ENCODE assay signal across 39 cellular contexts in genomic region chr3:175211481-175211880, GRCh38.
"Had no signal": no experiment of that assay in that cellular context is flagged by ENCODE, and none has a peak within 500 bp of the region (broad histone marks: within the 10 kb centered on the region; RNA-seq: fewer than 3 reads in every experiment).

No MANE protein-coding gene starts in this region.

- H3K4me1 ChIP-seq: ascending aorta had no signal

- ATAC-seq: activated CD4-positive, alpha-beta T cell treated with anti-CD3 and anti-CD28 coated beads for 36 hours; activated CD4-positive, CD25-positive, alpha-beta regulatory T cell treated with anti-CD3 and anti-CD28 coated beads, Interleukin-2, amount 50 U/mL, for 24 hours; activated CD8-positive, alpha-beta memory T cell treated with anti-CD3 and anti-CD28 coated beads, Interleukin-2, amount 10 ng/mL, durations not matched to agents 7 days and 5 days; activated CD8-positive, alpha-beta T cell treated with anti-CD3 and anti-CD28 coated beads, Interleukin-2, amount 10 ng/mL, durations not matched to agents 7 days and 5 days; activated naive CD8-positive, alpha-beta T cell treated with anti-CD3 and anti-CD28 coated beads, Interleukin-2, amount 50 U/mL, for 24 hours; WTC11 had no signal

- FAIRE-seq: bronchial epithelial cell, TTC549 had no signal

- H3K4me1 Mint-ChIP-seq: activated CD4-positive, alpha-beta memory T cell treated with anti-CD3 and anti-CD28 coated beads, Interleukin-2, amount 10 ng/mL, durations not matched to agents 7 days and 5 days; activated CD4-positive, alpha-beta T cell treated with anti-CD3 and anti-CD28 coated beads for 36 hours; activated CD4-positive, alpha-beta T cell treated with anti-CD3 and anti-CD28 coated beads, Interleukin-2, amount 10 ng/mL, durations not matched to agents 7 days and 5 days; activated CD8-positive, alpha-beta memory T cell treated with anti-CD3 and anti-CD28 coated beads, Interleukin-2, amount 10 ng/mL, durations not matched to agents 7 days and 5 days; activated naive CD4-positive, alpha-beta T cell treated with anti-CD3 and anti-CD28 coated beads, Interleukin-2, amount 10 ng/mL, durations not matched to agents 7 days and 5 days; activated naive CD4-positive, alpha-beta T cell treated with anti-CD3 and anti-CD28 coated beads, Interleukin-2, amount 50 U/mL, for 24 hours; activated naive CD8-positive, alpha-beta T cell treated with anti-CD3 and anti-CD28 coated beads, Interleukin-2, amount 10 ng/mL, durations not matched to agents 7 days and 5 days; activated naive CD8-positive, alpha-beta T cell treated with anti-CD3 and anti-CD28 coated beads, Interleukin-2, amount 50 U/mL, for 24 hours; central memory CD8-positive, alpha-beta T cell had no signal

- H3K36me3 Mint-ChIP-seq: activated CD8-positive, alpha-beta memory T cell treated with anti-CD3 and anti-CD28 coated beads, Interleukin-2, amount 10 ng/mL, durations not matched to agents 7 days and 5 days; activated naive CD4-positive, alpha-beta T cell treated with anti-CD3 and anti-CD28 coated beads, Interleukin-2, amount 10 ng/mL, durations not matched to agents 7 days and 5 days; activated naive CD4-positive, alpha-beta T cell treated with anti-CD3 and anti-CD28 coated beads, Interleukin-2, amount 50 U/mL, for 24 hours; activated naive CD8-positive, alpha-beta T cell; activated naive CD8-positive, alpha-beta T cell treated with anti-CD3 and anti-CD28 coated beads, Interleukin-2, amount 10 ng/mL, durations not matched to agents 7 days and 5 days; brain; WTC11 had no signal

- H3K9me3 ChIP-seq: ascending aorta had no signal

- H3K4me3 Mint-ChIP-seq: activated CD4-positive, alpha-beta memory T cell treated with anti-CD3 and anti-CD28 coated beads, Interleukin-2, amount 10 ng/mL, durations not matched to agents 7 days and 5 days; activated CD4-positive, alpha-beta T cell treated with anti-CD3 and anti-CD28 coated beads for 36 hours; activated CD4-positive, alpha-beta T cell treated with anti-CD3 and anti-CD28 coated beads, Interleukin-2, amount 10 ng/mL, durations not matched to agents 7 days and 5 days; activated CD8-positive, alpha-beta memory T cell treated with anti-CD3 and anti-CD28 coated beads, Interleukin-2, amount 10 ng/mL, durations not matched to agents 7 days and 5 days; activated CD8-positive, alpha-beta T cell treated with anti-CD3 and anti-CD28 coated beads, Interleukin-2, amount 10 ng/mL, durations not matched to agents 7 days and 5 days; activated naive CD4-positive, alpha-beta T cell treated with anti-CD3 and anti-CD28 coated beads, Interleukin-2, amount 10 ng/mL, durations not matched to agents 7 days and 5 days; activated naive CD4-positive, alpha-beta T cell treated with anti-CD3 and anti-CD28 coated beads, Interleukin-2, amount 50 U/mL, for 24 hours; activated naive CD8-positive, alpha-beta T cell; activated naive CD8-positive, alpha-beta T cell treated with anti-CD3 and anti-CD28 coated beads, Interleukin-2, amount 10 ng/mL, durations not matched to agents 7 days and 5 days; activated naive CD8-positive, alpha-beta T cell treated with anti-CD3 and anti-CD28 coated beads, Interleukin-2, amount 50 U/mL, for 24 hours; activated T-cell treated with anti-CD3 and anti-CD28 coated beads, Interleukin-2, amount 50 U/mL, for 24 hours; brain; central memory CD8-positive, alpha-beta T cell; T-helper 1 cell treated with Interleukin-12 subunit alpha and Interleukin-12 subunit beta and Interleukin-4 antibody, amounts not matched to agents 30 μg/mL and 1 μg/mL, for 36 hours; T-helper 2 cell treated with Interferon-gamma antibody and Interleukin-4, amounts not matched to agents 5 μg/mL and 100 μg/mL, for 36 hours; WTC11 had no signal

- H3K9me3 Mint-ChIP-seq: activated CD4-positive, alpha-beta memory T cell treated with anti-CD3 and anti-CD28 coated beads, Interleukin-2, amount 10 ng/mL, durations not matched to agents 7 days and 5 days; activated CD4-positive, alpha-beta T cell treated with anti-CD3 and anti-CD28 coated beads, Interleukin-2, amount 10 ng/mL, durations not matched to agents 7 days and 5 days; activated T-helper 2 cell treated with anti-CD3 and anti-CD28 coated beads, Interferon-gamma antibody, Interleukin-2, Interleukin-4, amounts not matched to agents 10 μg/mL and 5 μg/mL and 100 μg/mL, durations not matched to agents 14 hours and 24 hours and 36 hours; T-helper 1 cell treated with Interleukin-12 subunit alpha and Interleukin-12 subunit beta and Interleukin-4 antibody, amounts not matched to agents 30 μg/mL and 1 μg/mL, for 36 hours; T-helper 2 cell treated with Interferon-gamma antibody and Interleukin-4, amounts not matched to agents 5 μg/mL and 100 μg/mL, for 36 hours; WTC11 had no signal

- H3K36me3 ChIP-seq: ascending aorta, cardiac muscle cell, WERI-Rb-1 had no signal

- DNase-seq: activated CD4-positive, alpha-beta memory T cell treated with anti-CD3 and anti-CD28 coated beads, Interleukin-2, amount 10 ng/mL, durations not matched to agents 7 days and 5 days; activated CD4-positive, alpha-beta T cell treated with anti-CD3 and anti-CD28 coated beads for 1 hour; activated CD4-positive, alpha-beta T cell treated with anti-CD3 and anti-CD28 coated beads for 36 hours; activated CD4-positive, alpha-beta T cell treated with anti-CD3 and anti-CD28 coated beads for 48 hours; activated CD4-positive, alpha-beta T cell treated with anti-CD3 and anti-CD28 coated beads, Interleukin-2, amount 10 ng/mL, durations not matched to agents 7 days and 5 days; activated CD4-positive, alpha-beta T cell treated with anti-CD3 and anti-CD28 coated beads, Interleukin-2, amount 50 U/mL, for 48 hours; activated CD4-positive, CD25-positive, alpha-beta regulatory T cell; activated CD8-positive, alpha-beta memory T cell treated with anti-CD3 and anti-CD28 coated beads for 24 hours; activated CD8-positive, alpha-beta memory T cell treated with anti-CD3 and anti-CD28 coated beads, Interleukin-2, amount 10 ng/mL, durations not matched to agents 7 days and 5 days; activated CD8-positive, alpha-beta memory T cell treated with anti-CD3 and anti-CD28 coated beads, Interleukin-2, amount 50 U/mL, for 48 hours; activated CD8-positive, alpha-beta T cell treated with anti-CD3 and anti-CD28 coated beads, Interleukin-2, amount 10 ng/mL, durations not matched to agents 7 days and 5 days; activated effector memory CD4-positive, alpha-beta T cell treated with Interleukin-2 at 50 U/mL for 16 hours; activated gamma-delta T cell; activated naive CD4-positive, alpha-beta T cell treated with anti-CD3 and anti-CD28 coated beads, Interleukin-2, amount 10 ng/mL, durations not matched to agents 7 days and 5 days; activated naive CD4-positive, alpha-beta T cell treated with Interleukin-2 at 50 U/mL for 16 hours; activated naive CD8-positive, alpha-beta T cell treated with anti-CD3 and anti-CD28 coated beads, Interleukin-2, amount 10 ng/mL, durations not matched to agents 7 days and 5 days; activated naive CD8-positive, alpha-beta T cell treated with anti-CD3 and anti-CD28 coated beads, Interleukin-2, amount 50 U/mL, for 24 hours; activated T-cell treated with anti-CD3 and anti-CD28 coated beads, Interleukin-2, amount 50 U/mL, for 24 hours; activated T-cell treated with anti-CD3 and anti-CD28 coated beads, Interleukin-2, amount 50 U/mL, for 48 hours; amygdala; anterior cingulate cortex; caudate nucleus; cerebellar nuclear complex; T-helper 2 cell; T-helper 9 cell; WERI-Rb-1 had no signal

- H3K27me3 Mint-ChIP-seq: activated CD4-positive, alpha-beta memory T cell treated with anti-CD3 and anti-CD28 coated beads, Interleukin-2, amount 10 ng/mL, durations not matched to agents 7 days and 5 days; activated CD4-positive, alpha-beta T cell treated with anti-CD3 and anti-CD28 coated beads for 36 hours; activated CD4-positive, alpha-beta T cell treated with anti-CD3 and anti-CD28 coated beads, Interleukin-2, amount 10 ng/mL, durations not matched to agents 7 days and 5 days; activated CD8-positive, alpha-beta memory T cell treated with anti-CD3 and anti-CD28 coated beads, Interleukin-2, amount 10 ng/mL, durations not matched to agents 7 days and 5 days; activated naive CD4-positive, alpha-beta T cell treated with anti-CD3 and anti-CD28 coated beads, Interleukin-2, amount 10 ng/mL, durations not matched to agents 7 days and 5 days; activated naive CD4-positive, alpha-beta T cell treated with anti-CD3 and anti-CD28 coated beads, Interleukin-2, amount 50 U/mL, for 24 hours; activated naive CD8-positive, alpha-beta T cell; activated naive CD8-positive, alpha-beta T cell treated with anti-CD3 and anti-CD28 coated beads, Interleukin-2, amount 10 ng/mL, durations not matched to agents 7 days and 5 days; activated naive CD8-positive, alpha-beta T cell treated with anti-CD3 and anti-CD28 coated beads, Interleukin-2, amount 50 U/mL, for 24 hours; activated T-cell treated with anti-CD3 and anti-CD28 coated beads, Interleukin-2, amount 50 U/mL, for 24 hours; brain; central memory CD8-positive, alpha-beta T cell had no signal

- H3K4me3 ChIP-seq: ascending aorta, cardiac muscle cell had no signal

- H3K27ac ChIP-seq: ascending aorta, cardiac muscle cell, WERI-Rb-1 had no signal

- H3K27me3 ChIP-seq: ascending aorta, cardiac muscle cell had no signal

- H3K27ac Mint-ChIP-seq: activated CD4-positive, alpha-beta memory T cell treated with anti-CD3 and anti-CD28 coated beads, Interleukin-2, amount 10 ng/mL, durations not matched to agents 7 days and 5 days; activated CD4-positive, alpha-beta T cell treated with anti-CD3 and anti-CD28 coated beads for 36 hours; activated CD4-positive, alpha-beta T cell treated with anti-CD3 and anti-CD28 coated beads, Interleukin-2, amount 10 ng/mL, durations not matched to agents 7 days and 5 days; activated CD8-positive, alpha-beta memory T cell treated with anti-CD3 and anti-CD28 coated beads, Interleukin-2, amount 10 ng/mL, durations not matched to agents 7 days and 5 days; activated CD8-positive, alpha-beta T cell treated with anti-CD3 and anti-CD28 coated beads, Interleukin-2, amount 10 ng/mL, durations not matched to agents 7 days and 5 days; activated naive CD4-positive, alpha-beta T cell treated with anti-CD3 and anti-CD28 coated beads, Interleukin-2, amount 10 ng/mL, durations not matched to agents 7 days and 5 days; activated naive CD4-positive, alpha-beta T cell treated with anti-CD3 and anti-CD28 coated beads, Interleukin-2, amount 50 U/mL, for 24 hours; activated naive CD8-positive, alpha-beta T cell; activated naive CD8-positive, alpha-beta T cell treated with anti-CD3 and anti-CD28 coated beads, Interleukin-2, amount 10 ng/mL, durations not matched to agents 7 days and 5 days; activated naive CD8-positive, alpha-beta T cell treated with anti-CD3 and anti-CD28 coated beads, Interleukin-2, amount 50 U/mL, for 24 hours; activated T-cell treated with anti-CD3 and anti-CD28 coated beads, Interleukin-2, amount 50 U/mL, for 24 hours; activated T-helper 2 cell treated with anti-CD3 and anti-CD28 coated beads, Interferon-gamma antibody, Interleukin-2, Interleukin-4, amounts not matched to agents 10 μg/mL and 5 μg/mL and 100 μg/mL, durations not matched to agents 14 hours and 24 hours and 36 hours; brain; T-helper 1 cell treated with Interleukin-12 subunit alpha and Interleukin-12 subunit beta and Interleukin-4 antibody, amounts not matched to agents 30 μg/mL and 1 μg/mL, for 36 hours; T-helper 2 cell treated with Interferon-gamma antibody and Interleukin-4, amounts not matched to agents 5 μg/mL and 100 μg/mL, for 36 hours; WTC11 had no signal
